ENCODE assay signal across 13 cellular contexts in genomic region chr18:46754188-46754587, GRCh38. TPM values are rescaled to one million over a fixed set of nuclear protein-coding genes. Genes with fewer than 3 reads are reported as not detected.
DNase-seq lines count a peak whose midpoint lies in the region; ATAC-seq and TF ChIP-seq lines count a peak whose summit lies in the region.
"Had no signal": no experiment of that assay in that cellular context is flagged by ENCODE, and none has a peak within 500 bp of the region (broad histone marks: within the 10 kb centered on the region; RNA-seq: fewer than 3 reads in every experiment).

No MANE protein-coding gene starts in this region.

- peak; percentile 48 for ATAC-seq in GM18505 (IDR thresholded peaks at IDR 0.05; ENCODE audit: unreplicated experiment)
- ATAC-seq in GM21390 (IDR thresholded peaks at IDR 0.05; ENCODE audit: unreplicated experiment), result peak; percentile 64
- peak; percentile 77 for ATAC-seq in HG03354 (IDR thresholded peaks at IDR 0.05; ENCODE audit: poor library complexity, severe bottlenecking, unreplicated experiment)
- ATAC-seq: sciatic nerve had no signal

- H3K9me3 ChIP-seq in transverse colon, result no peaks in the 10 kb centered on the region

- H3K4me1 ChIP-seq in transverse colon, result peaks cover 0 to 24% (median 19%) of the 10 kb centered on the region in 4 donors

- no peaks in the 10 kb centered on the region for H3K36me3 ChIP-seq in transverse colon

- H3K4me3 ChIP-seq in transverse colon, result no peak overlapping the region

- in situ Hi-C loops in transverse colon (cut with MboI; ENCODE audit: low pct_ligation_motif_present in 1 of 4, low pct_unique_long_range_greater_than_20kb in 1 of 4, low sequenced_read_pairs in 3 of 4), result no loop called here

- no peak for TF ChIP-seq POLR2A in GM18505 (IDR thresholded peaks at IDR 0.05; ENCODE audit: borderline replicate concordance, extremely low read depth, insufficient read depth, insufficient read length)
- TF ChIP-seq POLR2A in erythroblast (IDR thresholded peaks at IDR 0.05; ENCODE audit: low read length), result no peak
- no peak for TF ChIP-seq POLR2A in transverse colon (IDR thresholded peaks at IDR 0.05)

- peaks cover 52% of the 10 kb centered on the region for H3K27me3 ChIP-seq in transverse colon

- intact Hi-C loops in transverse colon (cut with DNase I; ENCODE audit: low total_unique reads), result no loop called here

- 61 to 71% methylated on average over 2 to 3 of the region's 3 CpGs for WGBS in transverse colon (ENCODE audit: low coverage in 1 of 2), 2 donors

- no peak for DNase-seq in erythroblast (lab: John Stamatoyannopoulos, UW)
- DNase-seq in T1000 (lab: John Stamatoyannopoulos, UW), result no peak
- no peak for DNase-seq in EL
- no peak for DNase-seq in transverse colon
- DNase-seq: NCI-H1048 had no signal

- peak overlapping the region; percentile 44 for H3K27ac ChIP-seq in angular gyrus (ENCODE audit: low read depth, low read length)
- H3K27ac ChIP-seq in transverse colon, result no peak overlapping the region

- TF ChIP-seq EP300 in transverse colon (IDR thresholded peaks at IDR 0.05; ENCODE audit: low read depth), result no peak

- no peak for TF ChIP-seq CTCF in transverse colon (IDR thresholded peaks at IDR 0.05)

RNA-seq across cellular contexts. Expression of gene ST8SIA5, which starts 2.7 kb away (rescaled TPM):
- under 1 TPM in 1 of 4 donors, not detected in 3; 0.41 TPM for total RNA-seq in transverse colon
- total RNA-seq: activated CD8-positive, alpha-beta memory T cell treated with anti-CD3 and anti-CD28 coated beads for 36 hours; bronchial epithelial cell; lower leg skin had no signal
